In the genomic region with DNA sequence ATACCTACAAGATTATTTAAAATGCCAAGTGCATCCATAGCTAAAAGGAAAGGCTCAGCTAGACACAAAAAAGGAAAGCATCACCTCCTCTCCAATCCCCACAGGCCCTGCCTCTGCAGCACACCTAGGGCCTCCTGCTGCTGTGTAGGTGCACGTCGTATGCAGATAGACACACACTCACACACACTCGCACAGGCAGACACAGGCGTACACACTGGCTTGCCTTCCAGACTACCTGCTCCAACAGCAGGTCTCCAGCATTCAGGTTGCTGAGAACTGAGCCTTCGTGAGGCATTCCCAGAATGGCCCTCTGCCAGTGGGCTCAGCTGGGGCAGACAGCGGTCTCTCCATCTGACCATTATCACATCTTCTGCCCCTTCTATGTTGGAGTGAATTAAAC, we compare ENCODE assay signal across 15 cellular contexts. TPM values are rescaled to one million over a fixed set of nuclear protein-coding genes. Genes with fewer than 3 reads are reported as not detected.
"Had no signal": no experiment of that assay in that cellular context is flagged by ENCODE, and none has a peak within 500 bp of the region (broad histone marks: within the 10 kb centered on the region; RNA-seq: fewer than 3 reads in every experiment).

No MANE protein-coding gene starts in this region.

- ATAC-seq: foreskin keratinocyte; naive thymus-derived CD4-positive, alpha-beta T cell had no signal

- H3K27ac ChIP-seq: coronary artery, foreskin keratinocyte, hepatocyte, sigmoid colon, skin epidermis, vagina had no signal

- DNase-seq: effector CD4-positive, alpha-beta T cell; endodermal cell; erythroblast; foreskin keratinocyte; kidney glomerular epithelial cell; naive thymus-derived CD4-positive, alpha-beta T cell; sigmoid colon; stimulated activated CD4-positive, alpha-beta T cell treated with anti-CD3 and anti-CD28 coated beads, Interleukin-12 subunit alpha, Interleukin-12 subunit beta, amount 100 ng/mL, for 4 hours; stimulated activated naive CD4-positive, alpha-beta T cell treated with Interleukin-2 at 50 U/mL for 16 hours had no signal

- H3K4me3 ChIP-seq: coronary artery, hepatocyte, sigmoid colon, skin epidermis, vagina had no signal

- H3K9me3 ChIP-seq: sigmoid colon, vagina had no signal

- H3K4me2 ChIP-seq: hepatocyte had no signal

- H3K27me3 ChIP-seq: foreskin keratinocyte, hepatocyte, sigmoid colon, vagina had no signal

- FAIRE-seq: endothelial cell of umbilical vein had no signal

- H3K4me1 ChIP-seq: vagina had no signal

- H3K36me3 ChIP-seq: sigmoid colon, vagina had no signal

RNA-seq across cellular contexts. Expression of a gene that starts 35.3 kb away (rescaled TPM):
- total RNA-seq: endothelial cell of umbilical vein; foreskin keratinocyte; naive thymus-derived CD4-positive, alpha-beta T cell; pulmonary artery endothelial cell had no signal
- polyA plus RNA-seq: foreskin keratinocyte; naive thymus-derived CD4-positive, alpha-beta T cell had no signal
